In genomic region chr7:26910221-26910620, GRCh38 we compare ENCODE assay signal across 10 cellular contexts. TPM values are rescaled to one million over a fixed set of nuclear protein-coding genes. Genes with fewer than 3 reads are reported as not detected.
A peak's percentile ranks its signal among the peaks of the same experiment; 100 is the strongest.
DNase-seq lines count a peak whose midpoint lies in the region; ATAC-seq and TF ChIP-seq lines count a peak whose summit lies in the region.
"Had no signal": no experiment of that assay in that cellular context is flagged by ENCODE, and none has a peak within 500 bp of the region (broad histone marks: within the 10 kb centered on the region; RNA-seq: fewer than 3 reads in every experiment).

No MANE protein-coding gene starts in this region.

- H3K4me1 ChIP-seq in H9 (ENCODE audit: insufficient read depth, low read length): no peaks in the 10 kb centered on the region
- peaks cover 16% of the 10 kb centered on the region for H3K4me1 ChIP-seq in skeletal muscle satellite cell (ENCODE audit: control insufficient read depth, insufficient read depth, low read length)
- peaks cover 6% of the 10 kb centered on the region for H3K4me1 ChIP-seq in psoas muscle

- H2BK120ac ChIP-seq in H9 (ENCODE audit: low read depth, low read length, poor library complexity, severe bottlenecking): no peak overlapping the region

- no peak overlapping the region for H3K27ac Mint-ChIP-seq in H9

- H3K4me2 ChIP-seq in H9 (ENCODE audit: insufficient read depth, insufficient read length, low read length): no peak overlapping the region
- peak overlapping the region; percentile 32 for H3K4me2 ChIP-seq in skeletal muscle satellite cell (ENCODE audit: low read length)

- ATAC-seq in esophagus mucosa (peak; percentile 41), psoas muscle (no peak), HG03432 (IDR thresholded peaks at IDR 0.05; ENCODE audit: unreplicated experiment) (no peak), SK-N-SH treated with all-trans-retinoic acid at 6 μM for 48 hours (no peak)

- no peak overlapping the region for H4K91ac ChIP-seq in H9 (ENCODE audit: insufficient read length, low read depth, low read length)

- H3K27me3 Mint-ChIP-seq in H9 (ENCODE audit: low read depth): peaks cover 2% of the 10 kb centered on the region; the same call in 1 of the 2 replicates

- no peak overlapping the region for H3K4me3 Mint-ChIP-seq in H9

- H4K8ac ChIP-seq in H9 (replicated peaks; ENCODE audit: insufficient read length, low read depth, low read length): no peak overlapping the region

- DNase-seq in H9 (peak; percentile 51), RPMI7951 (ENCODE audit: low read depth) (peak; percentile 82), psoas muscle (no peak)
- DNase-seq: activated CD4-positive, alpha-beta T cell treated with anti-CD3 and anti-CD28 coated beads, Interleukin-2, amount 50 U/mL, for 4 hours; aorta; GDM1 had no signal

- no peaks in the 10 kb centered on the region for H4K20me1 ChIP-seq in H9 (ENCODE audit: control insufficient read depth, insufficient read depth, insufficient read length)

- H3K27me3 ChIP-seq in H9 (ENCODE audit: insufficient read depth, low read length): no peaks in the 10 kb centered on the region
- no peaks in the 10 kb centered on the region for H3K27me3 ChIP-seq in skeletal muscle satellite cell (ENCODE audit: control insufficient read depth, insufficient read depth, low read length)
- no peaks in the 10 kb centered on the region for H3K27me3 ChIP-seq in psoas muscle (ENCODE audit: insufficient read depth in 3 of 3, low read length in 2 of 3)

- intact Hi-C loops in psoas muscle (cut with DNase I): no loop called here

- no peaks in the 10 kb centered on the region for H3K79me2 ChIP-seq in H9 (ENCODE audit: insufficient read depth, low read length)

- H3K4me3 ChIP-seq in skeletal muscle satellite cell (ENCODE audit: low read length) (no peak overlapping the region), psoas muscle (no peak overlapping the region)

- no peak overlapping the region for H2BK20ac ChIP-seq in H9 (ENCODE audit: low read depth, low read length, poor library complexity, severe bottlenecking)

- no peaks in the 10 kb centered on the region for H3K36me3 Mint-ChIP-seq in H9 (ENCODE audit: insufficient read depth in 1 of 3, low read depth in 3 of 3)

- no CpG with 5 or more reads among the region's 4 CpGs for WGBS in H9 (ENCODE audit: extremely low coverage, insufficient read length, low lambda C conversion rate)
- 84 to 91% (median 89%) methylated on average over 4 of the region's 4 CpGs for WGBS in psoas muscle, 3 donors

- H3K14ac ChIP-seq in H9 (ENCODE audit: insufficient read depth, low read length): no peak overlapping the region

- H2AK5ac ChIP-seq in H9 (ENCODE audit: insufficient read length, low read length): no peak overlapping the region

- TF ChIP-seq CTCF in H9 (conservative IDR thresholded peaks at IDR 0.05) (no peak), psoas muscle (IDR thresholded peaks at IDR 0.05) (no peak)

- H2BK15ac ChIP-seq in H9 (ENCODE audit: low read depth, low read length): no peak overlapping the region

- no peak overlapping the region for H3K4ac ChIP-seq in H9 (ENCODE audit: low read depth, low read length)

- H3K4me1 Mint-ChIP-seq in H9: peaks cover 0 to 4% of the 10 kb centered on the region in 2 experiments; a peak in 2 of 4 replicates

- H3K56ac ChIP-seq in H9 (ENCODE audit: insufficient read length, low read depth, low read length): no peak overlapping the region

- no peak overlapping the region for H3T11ph ChIP-seq in H9 (ENCODE audit: low read length)

- H3K9me3 ChIP-seq in H9 (ENCODE audit: control insufficient read depth, low read depth, low read length) (no peaks in the 10 kb centered on the region), skeletal muscle satellite cell (replicated peaks; ENCODE audit: low read length) (no peaks in the 10 kb centered on the region), psoas muscle (no peaks in the 10 kb centered on the region)

- H3K9me3 Mint-ChIP-seq in H9: no peaks in the 10 kb centered on the region

- no peak overlapping the region for H2BK12ac ChIP-seq in H9 (ENCODE audit: insufficient read length, low read depth, low read length)

- no peak overlapping the region for H3K18ac ChIP-seq in H9 (ENCODE audit: insufficient read length, low read depth, low read length)

- no peak overlapping the region for H3K23ac ChIP-seq in H9 (ENCODE audit: insufficient read length, low read depth, low read length)

- no peak overlapping the region for H2BK5ac ChIP-seq in H9 (ENCODE audit: insufficient read length, low read length)

- H3K23me2 ChIP-seq in H9 (ENCODE audit: insufficient read length, low read depth, low read length, poor library complexity, severe bottlenecking): no peaks in the 10 kb centered on the region

- no peak overlapping the region for H3K27ac ChIP-seq in H9 (ENCODE audit: insufficient read length, low read depth, low read length)
- no peak overlapping the region for H3K27ac ChIP-seq in psoas muscle

- H3K9ac ChIP-seq in H9 (ENCODE audit: extremely low read depth, insufficient read length, low read length) (no peak overlapping the region), skeletal muscle satellite cell (ENCODE audit: low read depth, low read length) (no peak overlapping the region)

- H4K5ac ChIP-seq in H9 (ENCODE audit: insufficient read length, low read depth, low read length): no peak overlapping the region

- no peak overlapping the region for H2AFZ ChIP-seq in H9 (ENCODE audit: low read length)

- H3K36me3 ChIP-seq in skeletal muscle satellite cell (ENCODE audit: insufficient read depth, low read length) (no peaks in the 10 kb centered on the region), psoas muscle (ENCODE audit: insufficient read depth in 1 of 2, low read depth in 1 of 2) (no peaks in the 10 kb centered on the region)

- no peaks in the 10 kb centered on the region for H3K79me1 ChIP-seq in H9 (ENCODE audit: insufficient read depth, low read depth, low read length, poor library complexity, severe bottlenecking)

TF ChIP-seq in SK-N-SH treated with all-trans-retinoic acid at 6 μM for 48 hours, 23 proteins besides CTCF, POLR2A, EP300 and RAD21 (continues in another document):
- TF ChIP-seq GLIS3 (CRISPR knock-in tag; IDR thresholded peaks at IDR 0.05) (no peak), CSRNP3 (CRISPR knock-in tag; IDR thresholded peaks at IDR 0.05) (no peak), ZNF8 (CRISPR knock-in tag; IDR thresholded peaks at IDR 0.05) (no peak), ESRRG (CRISPR knock-in tag; IDR thresholded peaks at IDR 0.05) (no peak), ARNTL (CRISPR knock-in tag; IDR thresholded peaks at IDR 0.05; ENCODE audit: borderline replicate concordance, low read depth) (no peak), TSHZ2 (CRISPR knock-in tag; IDR thresholded peaks at IDR 0.05) (no peak), ZFP3 (CRISPR knock-in tag; IDR thresholded peaks at IDR 0.05) (no peak), ZC3H10 (CRISPR knock-in tag; IDR thresholded peaks at IDR 0.05) (no peak), CREB5 (CRISPR knock-in tag; IDR thresholded peaks at IDR 0.05; ENCODE audit: low read depth) (no peak), PPARA (CRISPR knock-in tag; IDR thresholded peaks at IDR 0.05; ENCODE audit: borderline replicate concordance) (no peak)

RNA-seq across cellular contexts. Expression of gene SKAP2, which starts 45.8 kb away (rescaled TPM):
- 1.9 and 3.2 TPM in 2 replicates for total RNA-seq in H9 (2021)
- 36.7 and 58.0 TPM in 2 replicates for total RNA-seq in RPMI7951 (2014; rRNA removed; shearing (Covaris generic))
- 22.2 TPM for total RNA-seq in esophagus mucosa
- 16.2 and 22.1 TPM in 2 replicates for total RNA-seq in skeletal muscle satellite cell (2012; rRNA removed)
- 10 to 100 TPM in 2 of 4 donors, 1 to 10 TPM in 2; 8.2 to 19.4 (median 10.5) TPM for total RNA-seq in psoas muscle
- polyA plus RNA-seq in psoas muscle: 1 to 10 TPM; 3.2 to 9.5 (median 5.6) TPM

Comparison
In these comparisons a context has a peak if more than half of its experiments do, and no peak if none do; other contexts are left out.
1. DNase-seq: peak in H9 (single experiment) and RPMI7951 (single experiment); none in psoas muscle (0 of 2).